ENCODE assay signal across 12 cellular contexts in the genomic region with DNA sequence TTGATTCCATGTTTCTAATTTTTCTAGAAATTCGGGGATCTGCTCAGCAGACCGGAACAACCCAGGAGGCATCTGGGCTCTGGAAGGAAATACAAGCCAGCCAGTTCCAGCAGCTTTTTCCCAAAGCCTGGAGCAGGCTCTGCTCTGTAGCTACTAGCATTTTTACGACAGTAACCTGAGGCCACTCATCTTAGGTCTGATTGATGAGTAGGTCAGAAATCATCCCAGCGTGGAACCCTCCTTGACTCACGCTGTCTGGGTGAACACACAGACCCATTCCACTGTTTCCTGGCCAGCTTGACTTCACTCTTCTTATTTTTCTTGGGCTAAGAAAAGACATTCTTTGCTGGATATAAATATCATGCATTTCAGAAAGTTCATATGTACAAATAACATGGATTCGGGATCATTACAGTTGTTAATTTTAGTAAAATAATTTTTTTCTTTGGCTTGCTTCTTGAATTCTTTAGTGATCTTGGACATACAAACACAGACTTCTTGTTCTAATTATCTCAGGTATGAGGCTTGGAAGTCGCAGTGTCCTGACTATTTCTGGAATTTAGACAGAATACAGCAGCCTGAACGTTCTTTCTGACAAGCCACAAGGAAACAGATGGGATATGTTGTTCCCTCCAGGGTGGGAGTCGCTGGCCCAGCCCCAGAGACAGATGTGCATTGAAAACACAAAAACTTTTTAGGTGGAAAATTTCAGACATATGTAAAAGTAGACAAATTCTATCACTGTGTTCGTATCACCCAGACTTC. TPM values are rescaled to one million over a fixed set of nuclear protein-coding genes. Genes with fewer than 3 reads are reported as not detected.
DNase-seq lines count a peak whose midpoint lies in the region; ATAC-seq, FAIRE-seq and TF ChIP-seq lines count a peak whose summit lies in the region.
"Had no signal": no experiment of that assay in that cellular context is flagged by ENCODE, and none has a peak within 500 bp of the region (broad histone marks: within the 10 kb centered on the region; RNA-seq: fewer than 3 reads in every experiment).

No MANE protein-coding gene starts in this region.

- peak; percentile 96 for DNase-seq in EH (ENCODE audit: low read depth)
- peak; percentile 56 to 60 for DNase-seq in Kasumi-1 (lab: John Stamatoyannopoulos, UW)
- DNase-seq in bronchial epithelial cell (ENCODE audit: low read depth) = peak; percentile 93
- DNase-seq in natural killer cell treated with Interleukin-12 subunit alpha and Interleukin-12 subunit beta and Interleukin-15 and Interleukin-18, amount 100 ng/mL, for 72 hours (ENCODE audit: low spot score) = no peak
- no peak for DNase-seq in occipital lobe (lab: John Stamatoyannopoulos, UW)
- DNase-seq in NCI-H524 treated with DMSO at 0.1 percent for 48 hours (lab: John Stamatoyannopoulos, UW) = no peak
- DNase-seq: left cardiac atrium, NCI-H1930 had no signal

- H3K27me3 ChIP-seq in bronchial epithelial cell (ENCODE audit: control insufficient read depth, insufficient read depth, low read length) = no peaks in the 10 kb centered on the region

- no peaks in the 10 kb centered on the region for H3K36me3 Mint-ChIP-seq in natural killer cell treated with Interleukin-12 subunit alpha and Interleukin-12 subunit beta and Interleukin-15 and Interleukin-18, amount 100 ng/mL, for 72 hours

- FAIRE-seq in bronchial epithelial cell (lab: Jason Lieb, UNC) = peak; percentile 7
- FAIRE-seq: GM12891, TTC549 had no signal

- H3K36me3 ChIP-seq in bronchial epithelial cell (ENCODE audit: control insufficient read depth, insufficient read depth, low read length) = no peaks in the 10 kb centered on the region

- H3K4me3 Mint-ChIP-seq in natural killer cell treated with Interleukin-12 subunit alpha and Interleukin-12 subunit beta and Interleukin-15 and Interleukin-18, amount 100 ng/mL, for 72 hours = peak overlapping the region; percentile 67

- peaks cover 0 to 15% of the 10 kb centered on the region in 2 donors for H3K4me1 Mint-ChIP-seq in natural killer cell treated with Interleukin-12 subunit alpha and Interleukin-12 subunit beta and Interleukin-15 and Interleukin-18, amount 100 ng/mL, for 72 hours (ENCODE audit: low read depth in 2 of 2)

- TF ChIP-seq CTCF in bronchial epithelial cell (IDR thresholded peaks at IDR 0.05; ENCODE audit: insufficient read depth, low read length, severe bottlenecking) = no peak

- H3K27ac Mint-ChIP-seq in natural killer cell treated with Interleukin-12 subunit alpha and Interleukin-12 subunit beta and Interleukin-15 and Interleukin-18, amount 100 ng/mL, for 72 hours = peak overlapping the region in 1 of 2 donors; percentile 61

- no peak for ATAC-seq in natural killer cell treated with Interleukin-12 subunit alpha and Interleukin-12 subunit beta and Interleukin-15 and Interleukin-18, amount 100 ng/mL, for 72 hours
- no peak for ATAC-seq in HG03439 (IDR thresholded peaks at IDR 0.05; ENCODE audit: unreplicated experiment)
- no peak for ATAC-seq in HG03571 (IDR thresholded peaks at IDR 0.05; ENCODE audit: unreplicated experiment)

- peaks cover 6 to 9% of the 10 kb centered on the region in 2 donors for H3K27me3 Mint-ChIP-seq in natural killer cell treated with Interleukin-12 subunit alpha and Interleukin-12 subunit beta and Interleukin-15 and Interleukin-18, amount 100 ng/mL, for 72 hours

- no peaks in the 10 kb centered on the region for H3K9me3 Mint-ChIP-seq in natural killer cell treated with Interleukin-12 subunit alpha and Interleukin-12 subunit beta and Interleukin-15 and Interleukin-18, amount 100 ng/mL, for 72 hours

- H3K4me3 ChIP-seq in bronchial epithelial cell (ENCODE audit: low read depth, low read length) = no peak overlapping the region

RNA-seq across cellular contexts. Expression of a gene that starts 54.6 kb away (rescaled TPM):
- 39.2 and 54.8 TPM in 2 replicates for total RNA-seq in bronchial epithelial cell
- 10 to 100 TPM; 70.4 to 99.9 TPM for total RNA-seq in natural killer cell treated with Interleukin-12 subunit alpha and Interleukin-12 subunit beta and Interleukin-15 and Interleukin-18, amount 100 ng/mL, for 72 hours
- 38.8 TPM for total RNA-seq in occipital lobe

Comparison
In these comparisons a context has a peak if more than half of its experiments do, and no peak if none do; other contexts are left out.
1. DNase-seq: peak in EH (single experiment), Kasumi-1 (2 of 2) and bronchial epithelial cell (single experiment); none in natural killer cell treated with Interleukin-12 subunit alpha and Interleukin-12 subunit beta and Interleukin-15 and Interleukin-18, amount 100 ng/mL, for 72 hours (single experiment), occipital lobe (single experiment) and NCI-H524 treated with DMSO at 0.1 percent for 48 hours (single experiment).